In the genomic region with DNA sequence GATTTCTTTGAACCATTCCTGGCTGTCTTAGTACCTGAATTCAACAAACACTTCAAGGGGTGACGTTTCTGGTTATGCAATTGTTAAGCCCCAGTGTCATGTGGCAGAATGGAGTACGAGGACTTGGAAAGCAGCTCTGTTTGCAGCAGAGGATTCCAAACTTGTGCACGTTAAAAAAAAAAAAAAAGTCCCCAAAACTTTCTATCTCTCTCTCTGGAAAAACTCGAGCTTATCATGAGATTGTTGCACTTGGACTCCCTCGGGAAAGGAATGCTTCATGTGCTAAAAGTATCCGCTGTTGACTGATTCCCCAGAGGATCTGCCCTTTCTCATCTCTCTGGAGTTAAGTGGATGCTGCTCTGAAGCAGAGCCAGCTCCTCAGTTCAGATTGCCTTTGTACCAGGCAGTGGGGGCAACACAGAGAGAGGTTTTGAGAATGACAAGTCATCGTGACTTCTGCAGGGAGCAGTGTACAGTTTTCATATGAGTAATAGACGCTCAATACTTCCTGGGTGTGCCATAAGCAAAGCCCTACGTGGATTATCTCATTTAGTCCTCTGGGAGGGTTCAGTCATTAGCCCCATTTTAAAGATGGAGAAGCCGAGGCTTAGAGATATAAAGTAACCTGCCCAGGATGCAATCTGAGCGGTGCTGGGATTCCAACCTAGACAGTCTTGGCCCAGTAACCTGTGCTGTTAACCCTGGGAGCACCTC, we compare ENCODE assay signal across 9 cellular contexts. TPM values are rescaled to one million over a fixed set of nuclear protein-coding genes. Genes with fewer than 3 reads are reported as not detected.
A peak's percentile ranks its signal among the peaks of the same experiment; 100 is the strongest.
DNase-seq lines count a peak whose midpoint lies in the region; ATAC-seq, FAIRE-seq and TF ChIP-seq lines count a peak whose summit lies in the region.
"Had no signal": no experiment of that assay in that cellular context is flagged by ENCODE, and none has a peak within 500 bp of the region (broad histone marks: within the 10 kb centered on the region; RNA-seq: fewer than 3 reads in every experiment).

No MANE protein-coding gene starts in this region.

- TF ChIP-seq CTCF in bronchial epithelial cell (IDR thresholded peaks at IDR 0.05; ENCODE audit: insufficient read depth, low read length, severe bottlenecking), result no peak
- TF ChIP-seq CTCF in neural progenitor cell (IDR thresholded peaks at IDR 0.05), result no peak

- H3K4me3 ChIP-seq in bronchial epithelial cell (ENCODE audit: low read depth, low read length) (no peak overlapping the region), skeletal muscle satellite cell (ENCODE audit: low read length) (no peak overlapping the region), neural progenitor cell (no peak overlapping the region)

- H3K4me3 Mint-ChIP-seq in neural progenitor cell, result no peak overlapping the region

- peaks cover 2% of the 10 kb centered on the region for H3K27me3 ChIP-seq in bronchial epithelial cell (ENCODE audit: control insufficient read depth, insufficient read depth, low read length)
- peaks cover under 1% of the 10 kb centered on the region for H3K27me3 ChIP-seq in skeletal muscle satellite cell (ENCODE audit: control insufficient read depth, insufficient read depth, low read length)
- no peaks in the 10 kb centered on the region for H3K27me3 ChIP-seq in neural progenitor cell
- H3K27me3 ChIP-seq: neutrophil had no signal

- H3K27ac ChIP-seq in neural progenitor cell, result no peak overlapping the region
- H3K27ac ChIP-seq: neutrophil had no signal

- H3K36me3 ChIP-seq in bronchial epithelial cell (ENCODE audit: control insufficient read depth, insufficient read depth, low read length) (no peaks in the 10 kb centered on the region), skeletal muscle satellite cell (ENCODE audit: insufficient read depth, low read length) (no peaks in the 10 kb centered on the region), neural progenitor cell (no peaks in the 10 kb centered on the region)
- H3K36me3 ChIP-seq: neutrophil had no signal

- H3F3A ChIP-seq in neural progenitor cell (ENCODE audit: low read depth), result peaks cover 25% of the 10 kb centered on the region

- H3K79me2 ChIP-seq in neural progenitor cell (ENCODE audit: low read depth), result no peaks in the 10 kb centered on the region

- no peaks in the 10 kb centered on the region for H3K9me3 Mint-ChIP-seq in neural progenitor cell

- H3K4me1 ChIP-seq in skeletal muscle satellite cell (ENCODE audit: control insufficient read depth, insufficient read depth, low read length) (peaks cover 9% of the 10 kb centered on the region), neural progenitor cell (peaks cover 21% of the 10 kb centered on the region)

- no peaks in the 10 kb centered on the region for H4K20me1 ChIP-seq in neural progenitor cell (ENCODE audit: low read depth)

- H3K4me2 ChIP-seq in skeletal muscle satellite cell (ENCODE audit: low read length) (peak overlapping the region; percentile 32), neural progenitor cell (no peak overlapping the region)

- H3K9me3 ChIP-seq in skeletal muscle satellite cell (replicated peaks; ENCODE audit: low read length) (peaks cover 2% of the 10 kb centered on the region), neural progenitor cell (ENCODE audit: low read depth) (no peaks in the 10 kb centered on the region)
- H3K9me3 ChIP-seq: neutrophil had no signal

- peaks cover 21% of the 10 kb centered on the region for H3K4me1 Mint-ChIP-seq in neural progenitor cell

- H3K27me3 Mint-ChIP-seq in neural progenitor cell (ENCODE audit: insufficient read depth, low read depth), result peaks cover 5% of the 10 kb centered on the region

- peak; percentile 80 for ATAC-seq in GM19025 (IDR thresholded peaks at IDR 0.05; ENCODE audit: low read depth, unreplicated experiment)
- peak; percentile 77 for ATAC-seq in HG03175 (IDR thresholded peaks at IDR 0.05; ENCODE audit: unreplicated experiment)

- peak; percentile 92 for DNase-seq in A172 (ENCODE audit: low spot score)
- peak; percentile 78 for DNase-seq in bronchial epithelial cell (ENCODE audit: low read depth)
- DNase-seq in CD1c-positive myeloid dendritic cell (ENCODE audit: extremely low spot score), result no peak
- no peak for DNase-seq in NCI-H2029 (lab: John Stamatoyannopoulos, UW)
- no peak for DNase-seq in neural progenitor cell (ENCODE audit: low spot score)

- no peak overlapping the region for H3K27ac Mint-ChIP-seq in neural progenitor cell

- no peak for FAIRE-seq in bronchial epithelial cell (lab: Jason Lieb, UNC)

- H3K9ac ChIP-seq in skeletal muscle satellite cell (ENCODE audit: low read depth, low read length) (no peak overlapping the region), neural progenitor cell (no peak overlapping the region)

- H2AFZ ChIP-seq in neural progenitor cell (replicated peaks), result no peak overlapping the region

- H3K36me3 Mint-ChIP-seq in neural progenitor cell, result no peaks in the 10 kb centered on the region

RNA-seq across cellular contexts. Expression of a gene that starts 28.1 kb away (rescaled TPM):
- 0.81 and 2.1 TPM in 2 replicates for total RNA-seq in A172 (2014; rRNA removed; shearing (Covaris generic))
- not detected in 2 replicates for total RNA-seq in bronchial epithelial cell
- total RNA-seq in skeletal muscle satellite cell (2012; rRNA removed), result 0.22 TPM in 1 of 2 replicates, not detected in the other
- total RNA-seq in neural progenitor cell (ENCODE audit: low replicate concordance), result 0.15 TPM in 1 of 2 replicates, not detected in the other

Comparison
In these comparisons a context has a peak if more than half of its experiments do, and no peak if none do; other contexts are left out.
1. DNase-seq: peak in A172 (single experiment) and bronchial epithelial cell (single experiment); none in CD1c-positive myeloid dendritic cell (single experiment), NCI-H2029 (single experiment) and neural progenitor cell (single experiment).